ENCODE assay signal across 13 cellular contexts in the genomic region with DNA sequence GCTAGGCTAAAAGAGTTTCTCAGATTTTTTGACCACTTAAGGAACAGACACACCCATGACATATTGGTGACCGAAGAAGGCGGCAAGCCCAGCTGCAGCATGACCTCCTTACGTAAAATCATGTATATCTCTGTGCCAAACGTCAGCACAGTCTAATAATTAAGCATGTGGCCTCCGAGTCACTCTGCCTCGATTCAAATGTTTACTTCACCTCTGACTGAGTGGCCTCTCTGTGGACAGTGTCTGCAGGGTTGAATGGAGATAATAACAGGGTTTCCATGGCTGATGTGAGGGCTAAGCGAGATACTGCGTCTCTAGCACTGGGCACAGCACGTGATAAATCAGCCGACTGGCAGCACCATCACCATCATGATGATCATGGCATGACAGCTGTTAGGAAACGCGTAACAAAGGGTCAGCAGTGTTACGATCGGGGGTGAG.
DNase-seq lines count a peak whose midpoint lies in the region; ATAC-seq and TF ChIP-seq lines count a peak whose summit lies in the region.
"Had no signal": no experiment of that assay in that cellular context is flagged by ENCODE, and none has a peak within 500 bp of the region (broad histone marks: within the 10 kb centered on the region; RNA-seq: fewer than 3 reads in every experiment).

No MANE protein-coding gene starts in this region.

- H3K9me2 ChIP-seq in GM23248 (ENCODE audit: insufficient read depth), result no peaks in the 10 kb centered on the region

- TF ChIP-seq CTCF in osteoblast (IDR thresholded peaks at IDR 0.05; ENCODE audit: extremely low read depth, low read depth, low read length), result no peak
- no peak for TF ChIP-seq CTCF in uterus (IDR thresholded peaks at IDR 0.05)

- ATAC-seq in Right ventricle myocardium inferior (peak; percentile 27), Right ventricle myocardium superior (ENCODE audit: poor library complexity) (peak; percentile 19), HG03571 (IDR thresholded peaks at IDR 0.05; ENCODE audit: unreplicated experiment) (no peak)
- ATAC-seq: A549 had no signal

- no peaks in the 10 kb centered on the region for H3F3A ChIP-seq in GM23248 (ENCODE audit: insufficient read depth)

- H3K4me1 ChIP-seq in osteoblast (ENCODE audit: insufficient read depth, low read length) (peaks cover 23% of the 10 kb centered on the region), uterus (peaks cover 0 to 16% of the 10 kb centered on the region in 2 donors), GM23248 (ENCODE audit: insufficient read depth) (no peaks in the 10 kb centered on the region)
- H3K4me1 ChIP-seq: A549 had no signal

- peak overlapping the region; percentile 73 for H3K27ac ChIP-seq in osteoblast (ENCODE audit: low read depth, low read length)
- H3K27ac ChIP-seq in uterus, result peak overlapping the region; percentile 62 to 75
- no peak overlapping the region for H3K27ac ChIP-seq in GM23248
- H3K27ac ChIP-seq: A549, PC-9 had no signal

- in situ Hi-C loops in GM23248 (cut with MboI), result no loop called here

- no peak overlapping the region for H3K9ac ChIP-seq in GM23248

- 77 to 84% methylated on average over 14 of the region's 14 CpGs for WGBS in GM23248 (ENCODE audit: low coverage in 1 of 2, low lambda C conversion rate in 2 of 2, missing lambda C conversion rate in 2 of 2), 2 experiments

- H3K9me3 ChIP-seq in osteoblast (ENCODE audit: low read depth, low read length) (no peaks in the 10 kb centered on the region), uterus (no peaks in the 10 kb centered on the region), GM23248 (ENCODE audit: low read depth) (no peaks in the 10 kb centered on the region)
- H3K9me3 ChIP-seq: A549 had no signal

- intact Hi-C loops in Right ventricle myocardium inferior (cut with DNase I) (no loop called here), cardiac septum (cut with DNase I) (no loop called here), Right ventricle myocardium superior (cut with DNase I) (no loop called here), uterus (cut with DNase I; ENCODE audit: low total_unique reads) (no loop called here)

- H2AFZ ChIP-seq in osteoblast (ENCODE audit: low read length) (no peak overlapping the region), GM23248 (no peak overlapping the region)
- H2AFZ ChIP-seq: PC-9 had no signal

- H3K36me3 ChIP-seq in osteoblast (ENCODE audit: insufficient read depth, low read length) (no peaks in the 10 kb centered on the region), uterus (no peaks in the 10 kb centered on the region), GM23248 (ENCODE audit: low read depth) (no peaks in the 10 kb centered on the region)

- H3K79me2 ChIP-seq in osteoblast (ENCODE audit: insufficient read depth, low read length) (peaks cover 98% of the 10 kb centered on the region), GM23248 (ENCODE audit: insufficient read depth) (peaks cover 100% of the 10 kb centered on the region)

- H4K20me1 ChIP-seq in osteoblast (ENCODE audit: insufficient read depth, low read length) (peaks cover 3% of the 10 kb centered on the region), GM23248 (ENCODE audit: insufficient read depth) (no peaks in the 10 kb centered on the region)

- peak; percentile 63 for DNase-seq in Right ventricle myocardium inferior (ENCODE audit: missing footprints)
- no peak for DNase-seq in cardiac septum (ENCODE audit: low spot score)
- peak; percentile 19 for DNase-seq in Right ventricle myocardium superior
- DNase-seq in osteoblast (ENCODE audit: insufficient read length, low spot score, missing footprints), result peak; percentile 85
- peak in 1 of 2 donors; percentile 17 for DNase-seq in uterus
- DNase-seq in OCI-M2 (lab: John Stamatoyannopoulos, UW; ENCODE audit: unreplicated experiment), result no peak
- no peak for DNase-seq in GM23248
- DNase-seq: DND-41, NCI-H2171, PC-9, T-helper 9 cell had no signal

- no peak overlapping the region for H3K4me3 ChIP-seq in osteoblast (ENCODE audit: insufficient read depth, low read length)
- H3K4me3 ChIP-seq in uterus, result no peak overlapping the region
- H3K4me3 ChIP-seq in GM23248, result no peak overlapping the region
- H3K4me3 ChIP-seq: A549, PC-9 had no signal

- H3K27me3 ChIP-seq in osteoblast (ENCODE audit: insufficient read depth, low read length), result no peaks in the 10 kb centered on the region
- no peaks in the 10 kb centered on the region for H3K27me3 ChIP-seq in uterus
- H3K27me3 ChIP-seq in GM23248 (replicated peaks; ENCODE audit: insufficient read depth), result no peaks in the 10 kb centered on the region

- no peak for TF ChIP-seq POLR2A in uterus (IDR thresholded peaks at IDR 0.05)

- H3K4me2 ChIP-seq in osteoblast (ENCODE audit: insufficient read depth, low read length), result peak overlapping the region; percentile 41
- H3K4me2 ChIP-seq in GM23248 (ENCODE audit: unreplicated experiment), result no peak overlapping the region
- H3K4me2 ChIP-seq: A549, PC-9 had no signal

Comparison
In these comparisons a context has a peak if more than half of its experiments do, and no peak if none do; other contexts are left out.
1. DNase-seq: peak in Right ventricle myocardium inferior (single experiment), Right ventricle myocardium superior (single experiment) and osteoblast (single experiment); none in cardiac septum (single experiment), OCI-M2 (single experiment) and GM23248 (single experiment).